Comparison of ENCODE assay signal across 20 cellular contexts in genomic region chr4:162921178-162921785, GRCh38.
DNase-seq lines count a peak whose midpoint lies in the region; ATAC-seq and TF ChIP-seq lines count a peak whose summit lies in the region.
"Had no signal": no experiment of that assay in that cellular context is flagged by ENCODE, and none has a peak within 500 bp of the region (broad histone marks: within the 10 kb centered on the region; RNA-seq: fewer than 3 reads in every experiment).

No MANE protein-coding gene starts in this region.

- no peaks in the 10 kb centered on the region for H3K4me1 ChIP-seq in cardiac muscle cell (ENCODE audit: low read depth)
- H3K4me1 ChIP-seq in left ventricle myocardium inferior = no peaks in the 10 kb centered on the region
- peaks cover 3% of the 10 kb centered on the region for H3K4me1 ChIP-seq in endodermal cell (ENCODE audit: control insufficient read depth, insufficient read depth, low read length)
- H3K4me1 ChIP-seq in mesendoderm (ENCODE audit: control insufficient read depth, low read depth, low read length) = no peaks in the 10 kb centered on the region

- H3K27me3 Mint-ChIP-seq in endodermal cell (ENCODE audit: insufficient read depth) = no peaks in the 10 kb centered on the region
- no peaks in the 10 kb centered on the region for H3K27me3 Mint-ChIP-seq in stimulated activated naive CD8-positive, alpha-beta T cell treated with anti-CD3 and anti-CD28 coated beads, Interleukin-15, amount 100 ng/mL, for 72 hours

- no peak overlapping the region for H3K18ac ChIP-seq in mesendoderm (ENCODE audit: low read length)

- H3K4ac ChIP-seq in mesendoderm (ENCODE audit: low read depth, low read length) = no peak overlapping the region

- peaks cover 30% of the 10 kb centered on the region for H3K9me3 Mint-ChIP-seq in endodermal cell
- peaks cover 0 to 7% of the 10 kb centered on the region in 2 donors for H3K9me3 Mint-ChIP-seq in stimulated activated naive CD8-positive, alpha-beta T cell treated with anti-CD3 and anti-CD28 coated beads, Interleukin-15, amount 100 ng/mL, for 72 hours

- DNase-seq in cardiac muscle cell (ENCODE audit: low read depth in 1 of 2, low spot score in 1 of 2) (no peak), left ventricle myocardium inferior (no peak), endodermal cell (peak; percentile 54), mesendoderm (peak; percentile 94), amygdala (lab: John Stamatoyannopoulos, UW) (no peak)
- no peak for DNase-seq in stimulated activated naive CD8-positive, alpha-beta T cell treated with anti-CD3 and anti-CD28 coated beads, Interleukin-15, amount 100 ng/mL, for 72 hours
- no peak for DNase-seq in activated naive CD4-positive, alpha-beta T cell treated with anti-CD3 and anti-CD28 coated beads, Interleukin-2, amount 50 U/mL, for 16 hours
- DNase-seq: DND-41, GOT3, NCI-H1417, NCI-H187 treated with DMSO at 0.1 percent for 48 hours, NCI-H2227 treated with DMSO at 0.1 percent for 48 hours, NCI-H510A treated with DMSO at 0.1 percent for 48 hours, NCI-H774, SHP77 had no signal

- no peak overlapping the region for H2AK5ac ChIP-seq in mesendoderm (ENCODE audit: low read length)

- H3K9ac ChIP-seq in endodermal cell (ENCODE audit: extremely low read depth, low read length, poor library complexity, severe bottlenecking) (no peak overlapping the region), mesendoderm (ENCODE audit: low read length) (no peak overlapping the region)
- H3K9ac ChIP-seq: KMS-11 had no signal

- no peak overlapping the region for H3K4me2 ChIP-seq in mesendoderm (ENCODE audit: low read length)
- H3K4me2 ChIP-seq: KMS-11 had no signal

- H3K9me3 ChIP-seq in cardiac muscle cell (ENCODE audit: low read depth) (no peaks in the 10 kb centered on the region), left ventricle myocardium inferior (replicated peaks) (peaks cover 19% of the 10 kb centered on the region), endodermal cell (ENCODE audit: control insufficient read depth, low read length) (peaks cover 34% of the 10 kb centered on the region)

- intact Hi-C loops in left ventricle myocardium inferior (cut with micrococcal nuclease) = no loop called here

- peak overlapping the region; percentile 19 for H3K27ac Mint-ChIP-seq in endodermal cell
- no peak overlapping the region for H3K27ac Mint-ChIP-seq in stimulated activated naive CD8-positive, alpha-beta T cell treated with anti-CD3 and anti-CD28 coated beads, Interleukin-15, amount 100 ng/mL, for 72 hours
- H3K27ac Mint-ChIP-seq: CD14-positive monocyte had no signal

- H2BK120ac ChIP-seq in mesendoderm (ENCODE audit: low read depth, low read length) = no peak overlapping the region

- H3K36me3 Mint-ChIP-seq in endodermal cell (ENCODE audit: low read depth) = no peaks in the 10 kb centered on the region
- H3K36me3 Mint-ChIP-seq: CD14-positive monocyte had no signal

- no peak overlapping the region for H3K4me3 Mint-ChIP-seq in endodermal cell
- H3K4me3 Mint-ChIP-seq in stimulated activated naive CD8-positive, alpha-beta T cell treated with anti-CD3 and anti-CD28 coated beads, Interleukin-15, amount 100 ng/mL, for 72 hours = no peak overlapping the region
- H3K4me3 Mint-ChIP-seq: CD14-positive monocyte had no signal

- no peaks in the 10 kb centered on the region for H3K79me2 ChIP-seq in mesendoderm (ENCODE audit: control insufficient read depth, insufficient read depth, low read length)

- H2BK5ac ChIP-seq in mesendoderm (ENCODE audit: low read length) = peak overlapping the region; percentile 56

- H3K79me1 ChIP-seq in mesendoderm (ENCODE audit: low read length) = no peaks in the 10 kb centered on the region

- H3K23ac ChIP-seq in mesendoderm (ENCODE audit: low read length) = no peak overlapping the region

- H3K27me3 ChIP-seq in cardiac muscle cell = no peaks in the 10 kb centered on the region
- no peaks in the 10 kb centered on the region for H3K27me3 ChIP-seq in left ventricle myocardium inferior (ENCODE audit: low read depth)
- no peaks in the 10 kb centered on the region for H3K27me3 ChIP-seq in endodermal cell (ENCODE audit: control insufficient read depth, insufficient read depth, low read length, poor library complexity, severe bottlenecking)
- no peaks in the 10 kb centered on the region for H3K27me3 ChIP-seq in mesendoderm (ENCODE audit: insufficient read depth, low read length, poor library complexity)

- 68 to 93% methylated on average over 2 to 9 of the region's 9 CpGs for WGBS in endodermal cell (ENCODE audit: insufficient coverage in 1 of 2, insufficient read length in 1 of 2), 2 experiments
- no CpG with 5 or more reads among the region's 9 CpGs for WGBS in mesendoderm (ENCODE audit: extremely low coverage, insufficient coverage, low lambda C conversion rate)

- no peak overlapping the region for H4K5ac ChIP-seq in mesendoderm (ENCODE audit: low read length)

- no peak for TF ChIP-seq CTCF in cardiac muscle cell (IDR thresholded peaks at IDR 0.05; ENCODE audit: low read depth, low read length)
- TF ChIP-seq CTCF in left ventricle myocardium inferior (IDR thresholded peaks at IDR 0.05; ENCODE audit: borderline replicate concordance) = no peak
- no peak for TF ChIP-seq CTCF in endodermal cell (conservative IDR thresholded peaks at IDR 0.05)

- no peak overlapping the region for H2BK15ac ChIP-seq in mesendoderm (replicated peaks; ENCODE audit: low read depth)

- no peak overlapping the region for H3K56ac ChIP-seq in mesendoderm (ENCODE audit: low read length)

- peak overlapping the region; percentile 62 for H3K27ac ChIP-seq in cardiac muscle cell
- no peak overlapping the region for H3K27ac ChIP-seq in left ventricle myocardium inferior (replicated peaks)
- H3K27ac ChIP-seq in endodermal cell (ENCODE audit: low read depth, low read length) = no peak overlapping the region
- peak overlapping the region; percentile 52 for H3K27ac ChIP-seq in mesendoderm (ENCODE audit: low read depth, low read length)
- H3K27ac ChIP-seq: 22Rv1, KMS-11 had no signal

- H3K36me3 ChIP-seq in cardiac muscle cell (no peaks in the 10 kb centered on the region), left ventricle myocardium inferior (no peaks in the 10 kb centered on the region), endodermal cell (ENCODE audit: control insufficient read depth, insufficient read depth, low read length) (no peaks in the 10 kb centered on the region), mesendoderm (ENCODE audit: control insufficient read depth, insufficient read depth, low read length) (no peaks in the 10 kb centered on the region)

- H3K4me1 Mint-ChIP-seq in endodermal cell = peaks cover 3% of the 10 kb centered on the region
- H3K4me1 Mint-ChIP-seq in stimulated activated naive CD8-positive, alpha-beta T cell treated with anti-CD3 and anti-CD28 coated beads, Interleukin-15, amount 100 ng/mL, for 72 hours = no peaks in the 10 kb centered on the region
- H3K4me1 Mint-ChIP-seq: CD14-positive monocyte had no signal

- H3K4me3 ChIP-seq in cardiac muscle cell (no peak overlapping the region), left ventricle myocardium inferior (no peak overlapping the region), endodermal cell (ENCODE audit: low read length) (no peak overlapping the region), mesendoderm (ENCODE audit: low read length) (no peak overlapping the region)

- no peak overlapping the region for H4K8ac ChIP-seq in mesendoderm (ENCODE audit: low read depth, low read length)

- no peak for ATAC-seq in stimulated activated naive CD8-positive, alpha-beta T cell treated with anti-CD3 and anti-CD28 coated beads, Interleukin-15, amount 100 ng/mL, for 72 hours
- no peak for ATAC-seq in GM19467 (IDR thresholded peaks at IDR 0.05; ENCODE audit: unreplicated experiment)
- ATAC-seq: SK-N-SH treated with all-trans-retinoic acid at 6 μM for 48 hours had no signal

Comparison
In these comparisons a context has a peak if more than half of its experiments do, and no peak if none do; other contexts are left out.
1. H3K27ac ChIP-seq: peak in cardiac muscle cell (single experiment) and mesendoderm (single experiment); none in left ventricle myocardium inferior (single experiment) and endodermal cell (single experiment).
2. DNase-seq: peak in endodermal cell (single experiment) and mesendoderm (single experiment); none in cardiac muscle cell (0 of 2), left ventricle myocardium inferior (single experiment), stimulated activated naive CD8-positive, alpha-beta T cell treated with anti-CD3 and anti-CD28 coated beads, Interleukin-15, amount 100 ng/mL, for 72 hours (0 of 2), activated naive CD4-positive, alpha-beta T cell treated with anti-CD3 and anti-CD28 coated beads, Interleukin-2, amount 50 U/mL, for 16 hours (single experiment) and amygdala (0 of 56).